Comparison of ENCODE assay signal across 31 cellular contexts in the genomic region with DNA sequence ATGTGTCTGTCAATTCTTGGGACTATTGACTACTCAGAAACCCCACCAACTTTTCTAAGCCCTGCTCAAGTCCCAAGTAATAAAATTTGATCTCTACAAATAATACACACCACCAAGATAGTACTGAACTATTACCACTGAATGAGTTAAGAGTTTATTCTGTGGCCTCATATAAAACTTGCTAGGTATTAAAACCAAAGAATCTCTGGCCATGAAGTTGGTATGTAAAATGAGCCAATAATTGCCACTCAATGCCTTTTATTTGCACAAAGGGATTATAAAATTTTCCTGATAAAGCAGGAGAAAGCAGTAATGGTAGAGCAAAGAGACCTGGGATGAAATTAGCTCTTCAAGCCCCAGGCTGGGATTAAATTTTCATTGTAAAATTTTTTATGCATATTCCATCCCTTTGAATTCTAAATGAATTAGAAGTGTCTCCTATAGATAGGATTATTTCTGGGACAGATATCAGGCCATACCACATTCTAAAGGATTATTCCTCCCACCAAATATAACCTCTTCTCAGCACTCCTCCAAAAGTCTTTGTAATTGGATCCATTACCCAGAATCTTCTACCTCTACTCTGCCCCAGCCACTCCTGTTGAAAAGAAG.
"Had no signal": no experiment of that assay in that cellular context is flagged by ENCODE, and none has a peak within 500 bp of the region (broad histone marks: within the 10 kb centered on the region; RNA-seq: fewer than 3 reads in every experiment).

No MANE protein-coding gene starts in this region.

- H3K4me3 ChIP-seq: adrenal gland, body of pancreas, esophagus muscularis mucosa, gastrocnemius medialis, heart left ventricle had no signal

- H3K27ac ChIP-seq: adrenal gland, body of pancreas, esophagus muscularis mucosa, foreskin keratinocyte, gastrocnemius medialis, heart left ventricle, WERI-Rb-1 had no signal

- H3K27ac Mint-ChIP-seq: activated B cell treated with CpG ODN at 0.5 μM for 24 hours; activated CD8-positive, alpha-beta T cell treated with anti-CD3 and anti-CD28 coated beads for 36 hours; activated naive CD4-positive, alpha-beta T cell treated with anti-CD3 and anti-CD28 coated beads for 36 hours; activated naive CD4-positive, alpha-beta T cell treated with anti-CD3 and anti-CD28 coated beads, Interleukin-2, amount 50 U/mL, for 24 hours; activated naive CD8-positive, alpha-beta T cell treated with anti-CD3 and anti-CD28 coated beads for 36 hours; activated naive CD8-positive, alpha-beta T cell treated with anti-CD3 and anti-CD28 coated beads, Interleukin-2, amount 50 U/mL, for 24 hours; activated T-helper 17 cell treated with anti-CD3 and anti-CD28 coated beads, Interleukin-2, amount 50 U/mL, for 72 hours; T-helper 17 cell; T-helper 2 cell treated with Interferon-gamma antibody and Interleukin-4, amounts not matched to agents 5 μg/mL and 100 μg/mL, for 36 hours had no signal

- H3K36me3 ChIP-seq: adrenal gland, esophagus muscularis mucosa, gastrocnemius medialis, heart left ventricle, WERI-Rb-1 had no signal

- H3K4me1 ChIP-seq: adrenal gland, body of pancreas, foreskin keratinocyte, heart left ventricle had no signal

- DNase-seq: activated B cell treated with CpG ODN at 0.5 μM for 24 hours; activated CD4-positive, alpha-beta T cell treated with anti-CD3 and anti-CD28 coated beads for 48 hours; activated CD4-positive, alpha-beta T cell treated with anti-CD3 and anti-CD28 coated beads, Interleukin-2, amount 50 U/mL, for 1 hour; activated CD4-positive, alpha-beta T cell treated with anti-CD3 and anti-CD28 coated beads, Interleukin-2, amount 50 U/mL, for 48 hours; activated CD8-positive, alpha-beta memory T cell treated with anti-CD3 and anti-CD28 coated beads for 24 hours; activated CD8-positive, alpha-beta T cell treated with anti-CD3 and anti-CD28 coated beads for 36 hours; activated effector memory CD4-positive, alpha-beta T cell treated with Interleukin-2 at 50 U/mL for 16 hours; activated naive CD4-positive, alpha-beta T cell treated with anti-CD3 and anti-CD28 coated beads for 36 hours; activated naive CD8-positive, alpha-beta T cell treated with anti-CD3 and anti-CD28 coated beads for 36 hours; activated naive CD8-positive, alpha-beta T cell treated with anti-CD3 and anti-CD28 coated beads, Interleukin-2, amount 50 U/mL, for 24 hours; activated T-cell treated with anti-CD3 and anti-CD28 coated beads, Interleukin-2, amount 50 U/mL, for 4 hours; adrenal gland; amygdala; aorta; body of pancreas; caudate nucleus; cortex of kidney; effector memory CD4-positive, alpha-beta T cell; erythroblast; foreskin keratinocyte; gastrocnemius medialis; glutamatergic neuron; heart left ventricle; T-helper 17 cell; T1000; WERI-Rb-1 had no signal

- H3K27me3 ChIP-seq: adrenal gland, body of pancreas, esophagus muscularis mucosa, foreskin keratinocyte, gastrocnemius medialis, heart left ventricle had no signal

- H3K9me3 ChIP-seq: adrenal gland, body of pancreas, esophagus muscularis mucosa, gastrocnemius medialis, heart left ventricle had no signal

- H3K4me1 Mint-ChIP-seq: activated B cell treated with CpG ODN at 0.5 μM for 24 hours; activated naive CD4-positive, alpha-beta T cell treated with anti-CD3 and anti-CD28 coated beads, Interleukin-2, amount 50 U/mL, for 24 hours; activated naive CD8-positive, alpha-beta T cell treated with anti-CD3 and anti-CD28 coated beads for 36 hours; activated naive CD8-positive, alpha-beta T cell treated with anti-CD3 and anti-CD28 coated beads, Interleukin-2, amount 50 U/mL, for 24 hours; activated T-helper 17 cell treated with anti-CD3 and anti-CD28 coated beads, Interleukin-2, amount 50 U/mL, for 72 hours; T-helper 17 cell had no signal

- H3K9me3 Mint-ChIP-seq: activated B cell treated with CpG ODN at 0.5 μM for 24 hours; activated CD8-positive, alpha-beta T cell treated with anti-CD3 and anti-CD28 coated beads for 36 hours; activated naive CD4-positive, alpha-beta T cell treated with anti-CD3 and anti-CD28 coated beads for 36 hours; activated naive CD4-positive, alpha-beta T cell treated with anti-CD3 and anti-CD28 coated beads, Interleukin-2, amount 50 U/mL, for 24 hours; activated naive CD8-positive, alpha-beta T cell treated with anti-CD3 and anti-CD28 coated beads for 36 hours; activated naive CD8-positive, alpha-beta T cell treated with anti-CD3 and anti-CD28 coated beads, Interleukin-2, amount 50 U/mL, for 24 hours; activated T-cell treated with anti-CD3 and anti-CD28 coated beads, Interleukin-2, amount 50 U/mL, for 4 hours; activated T-helper 17 cell treated with anti-CD3 and anti-CD28 coated beads, Interleukin-2, amount 50 U/mL, for 72 hours; T-helper 2 cell treated with Interferon-gamma antibody and Interleukin-4, amounts not matched to agents 5 μg/mL and 100 μg/mL, for 36 hours had no signal

- H3K4me3 Mint-ChIP-seq: activated B cell treated with CpG ODN at 0.5 μM for 24 hours; activated CD8-positive, alpha-beta T cell treated with anti-CD3 and anti-CD28 coated beads for 36 hours; activated naive CD4-positive, alpha-beta T cell treated with anti-CD3 and anti-CD28 coated beads for 36 hours; activated naive CD4-positive, alpha-beta T cell treated with anti-CD3 and anti-CD28 coated beads, Interleukin-2, amount 50 U/mL, for 24 hours; activated naive CD8-positive, alpha-beta T cell treated with anti-CD3 and anti-CD28 coated beads for 36 hours; activated naive CD8-positive, alpha-beta T cell treated with anti-CD3 and anti-CD28 coated beads, Interleukin-2, amount 50 U/mL, for 24 hours; activated T-cell treated with anti-CD3 and anti-CD28 coated beads, Interleukin-2, amount 50 U/mL, for 4 hours; activated T-helper 17 cell treated with anti-CD3 and anti-CD28 coated beads, Interleukin-2, amount 50 U/mL, for 72 hours; T-helper 17 cell; T-helper 2 cell treated with Interferon-gamma antibody and Interleukin-4, amounts not matched to agents 5 μg/mL and 100 μg/mL, for 36 hours had no signal

- H3K27me3 Mint-ChIP-seq: activated B cell treated with CpG ODN at 0.5 μM for 24 hours; activated CD8-positive, alpha-beta T cell treated with anti-CD3 and anti-CD28 coated beads for 36 hours; activated naive CD4-positive, alpha-beta T cell treated with anti-CD3 and anti-CD28 coated beads, Interleukin-2, amount 50 U/mL, for 24 hours; activated naive CD8-positive, alpha-beta T cell treated with anti-CD3 and anti-CD28 coated beads for 36 hours; activated naive CD8-positive, alpha-beta T cell treated with anti-CD3 and anti-CD28 coated beads, Interleukin-2, amount 50 U/mL, for 24 hours; activated T-helper 17 cell treated with anti-CD3 and anti-CD28 coated beads, Interleukin-2, amount 50 U/mL, for 72 hours had no signal

- ATAC-seq: activated CD4-positive, CD25-positive, alpha-beta regulatory T cell treated with anti-CD3 and anti-CD28 coated beads, Interleukin-2, amount 50 U/mL, for 24 hours; activated CD8-positive, alpha-beta T cell treated with anti-CD3 and anti-CD28 coated beads for 36 hours; activated naive CD8-positive, alpha-beta T cell treated with anti-CD3 and anti-CD28 coated beads, Interleukin-2, amount 50 U/mL, for 24 hours; activated T-cell treated with anti-CD3 and anti-CD28 coated beads, Interleukin-2, amount 50 U/mL, for 4 hours; activated T-helper 17 cell treated with anti-CD3 and anti-CD28 coated beads, Interleukin-2, amount 50 U/mL, for 72 hours; body of pancreas; foreskin keratinocyte; gastrocnemius medialis; heart left ventricle; T-helper 17 cell had no signal

- H3K36me3 Mint-ChIP-seq: activated naive CD4-positive, alpha-beta T cell treated with anti-CD3 and anti-CD28 coated beads, Interleukin-2, amount 50 U/mL, for 24 hours; activated naive CD8-positive, alpha-beta T cell treated with anti-CD3 and anti-CD28 coated beads for 36 hours had no signal
